In the genomic region with DNA sequence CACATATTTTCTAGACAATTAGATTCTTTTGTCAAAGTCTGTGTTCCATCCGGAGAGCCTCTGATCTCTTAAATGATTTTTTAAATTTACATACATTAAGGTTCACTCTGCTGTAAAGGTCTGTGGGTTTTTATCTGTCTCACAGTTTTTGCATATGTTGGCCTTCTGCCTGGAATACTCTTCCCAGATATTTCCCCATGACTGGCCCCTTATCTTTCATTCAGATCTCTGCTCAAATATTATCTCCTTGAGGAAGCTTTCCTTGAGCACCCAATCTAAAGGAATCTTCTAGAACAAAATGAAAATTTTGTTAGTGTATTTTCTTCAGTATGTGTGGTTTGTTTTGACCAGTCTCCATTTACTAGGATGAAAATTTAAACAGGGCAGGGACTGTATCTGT, we compare ENCODE assay signal across 13 cellular contexts. TPM values are rescaled to one million over a fixed set of nuclear protein-coding genes. Genes with fewer than 3 reads are reported as not detected.
DNase-seq lines count a peak whose midpoint lies in the region; ATAC-seq and TF ChIP-seq lines count a peak whose summit lies in the region.
"Had no signal": no experiment of that assay in that cellular context is flagged by ENCODE, and none has a peak within 500 bp of the region (broad histone marks: within the 10 kb centered on the region; RNA-seq: fewer than 3 reads in every experiment).

No MANE protein-coding gene starts in this region.

- H3K27ac Mint-ChIP-seq in chondrocyte (ENCODE audit: unreplicated experiment), result peak overlapping the region; percentile 4

- TF ChIP-seq EP300 in upper lobe of left lung (IDR thresholded peaks at IDR 0.05), result no peak

- H3K23ac ChIP-seq in IMR-90 (ENCODE audit: low read depth, low read length), result no peak overlapping the region

- H3K4me2 ChIP-seq in IMR-90 (ENCODE audit: low read depth, low read length), result no peak overlapping the region

- H3K4me3 Mint-ChIP-seq in chondrocyte (ENCODE audit: unreplicated experiment), result no peak overlapping the region

- H3K9me3 Mint-ChIP-seq in chondrocyte (ENCODE audit: low read depth), result peaks cover 8% of the 10 kb centered on the region

- DNase-seq in A673 (ENCODE audit: low spot score) (peak; percentile 14), IMR-90 (peak; percentile 56), SK-N-MC (ENCODE audit: low read depth, low spot score) (peak; percentile 39), chondrocyte (ENCODE audit: low spot score) (no peak), NCI-H69 (lab: John Stamatoyannopoulos, UW) (no peak), upper lobe of left lung (no peak), NCI-H1417 (lab: John Stamatoyannopoulos, UW) (no peak)
- DNase-seq: AML-193, Caco-2, NCI-H1417 treated with DMSO at 0.1 percent for 48 hours, NCI-H2029 treated with DMSO at 0.1 percent for 48 hours, NCI-H748 treated with DMSO at 0.1 percent for 48 hours had no signal

- TF ChIP-seq CTCF in A673 (conservative IDR thresholded peaks at IDR 0.05; ENCODE audit: low read depth, low read length), result no peak
- no peak for TF ChIP-seq CTCF in IMR-90 (conservative IDR thresholded peaks at IDR 0.05; ENCODE audit: low read depth, low read length)
- TF ChIP-seq CTCF in chondrocyte (IDR thresholded peaks at IDR 0.05), result no peak
- no peak for TF ChIP-seq CTCF in upper lobe of left lung (IDR thresholded peaks at IDR 0.05)

- no peak overlapping the region for H2BK120ac ChIP-seq in IMR-90 (ENCODE audit: low read depth, low read length)

- H3K36me3 ChIP-seq in A673 (ENCODE audit: insufficient read depth, low read length, poor library complexity, severe bottlenecking) (peaks cover 8% of the 10 kb centered on the region), IMR-90 (ENCODE audit: control insufficient read depth, insufficient read depth, low read length) (peaks cover 7% of the 10 kb centered on the region; the same call in 1 of the 2 replicates), SK-N-MC (ENCODE audit: insufficient read depth, low read length) (peaks cover 42% of the 10 kb centered on the region), upper lobe of left lung (peaks cover 0 to 14% (median 4%) of the 10 kb centered on the region in 4 donors)

- H4K8ac ChIP-seq in IMR-90 (ENCODE audit: low read depth in 2 of 2, low read length in 2 of 2), result no peak overlapping the region

- peaks cover 16% of the 10 kb centered on the region; the same call in 1 of the 2 replicates for H4K20me1 ChIP-seq in IMR-90 (ENCODE audit: insufficient read depth, low read length)

- H2AFZ ChIP-seq in IMR-90 (replicated peaks; ENCODE audit: low read length, poor library complexity), result no peak overlapping the region

- H2AK9ac ChIP-seq in IMR-90 (replicated peaks; ENCODE audit: low read depth, low read length, poor library complexity), result no peak overlapping the region

- dilution Hi-C loops in IMR-90 (cut with HindIII; ENCODE audit: low sequenced_read_pairs, unreplicated experiment), result no loop called here

- H3K27me3 ChIP-seq in A673 (replicated peaks; ENCODE audit: insufficient read depth, low read depth, low read length, poor library complexity) (no peaks in the 10 kb centered on the region), IMR-90 (ENCODE audit: control insufficient read depth, insufficient read depth, low read length) (no peaks in the 10 kb centered on the region), upper lobe of left lung (no peaks in the 10 kb centered on the region)

- CTCF ChIA-PET in A673 (lab: Charles Lee) (no interaction called here), IMR-90 (lab: Yijun Ruan, JAX) (no interaction called here)

- peaks cover 8% of the 10 kb centered on the region for H3K36me3 Mint-ChIP-seq in chondrocyte (ENCODE audit: low read depth)

- ATAC-seq in IMR-90 (ENCODE audit: low read depth), result peak; percentile 16; the same call in 1 of the 2 replicates
- ATAC-seq in upper lobe of left lung (ENCODE audit: low FRiP score in 2 of 2), result no peak
- no peak for ATAC-seq in GM19452 (IDR thresholded peaks at IDR 0.05; ENCODE audit: unreplicated experiment)

- no peak overlapping the region for H3K18ac ChIP-seq in IMR-90 (ENCODE audit: low read depth, low read length)

- H3K79me1 ChIP-seq in IMR-90 (ENCODE audit: low read depth in 1 of 2, low read length in 2 of 2), result peaks cover 18 to 70% of the 10 kb centered on the region in 2 experiments

- H3K4me1 Mint-ChIP-seq in chondrocyte (ENCODE audit: low read depth), result peaks cover 31% of the 10 kb centered on the region

- H3K27me3 Mint-ChIP-seq in chondrocyte (ENCODE audit: low read depth), result no peaks in the 10 kb centered on the region

- H3K9ac ChIP-seq in IMR-90 (ENCODE audit: low read depth, low read length) (no peak overlapping the region), SK-N-MC (ENCODE audit: insufficient read length) (no peak overlapping the region)

- H2BK15ac ChIP-seq in IMR-90 (ENCODE audit: low read depth, low read length), result no peak overlapping the region

- no peak overlapping the region for H3K4me3 ChIP-seq in A673 (ENCODE audit: low read depth, low read length, poor library complexity, severe bottlenecking)
- H3K4me3 ChIP-seq in IMR-90 (ENCODE audit: insufficient read depth, low read depth, low read length), result no peak overlapping the region
- H3K4me3 ChIP-seq in SK-N-MC, result 0 out of 2 replicates have a peak overlapping the region, but pooled peaks have one; percentile 28
- no peak overlapping the region for H3K4me3 ChIP-seq in upper lobe of left lung

- H3K4me1 ChIP-seq in A673 (ENCODE audit: insufficient read depth, low read length, poor library complexity, severe bottlenecking) (no peaks in the 10 kb centered on the region), IMR-90 (ENCODE audit: control insufficient read depth, insufficient read depth, low read length) (peaks cover 8% of the 10 kb centered on the region), upper lobe of left lung (peaks cover 0 to 3% (median 0%) of the 10 kb centered on the region in 4 donors)
- H3K4me1 ChIP-seq: Caco-2 had no signal

- BruUV-seq in A673 (replicated peaks; lab: Mats Ljungman, UMichigan) (no TSS peak), IMR-90 (replicated peaks; lab: Mats Ljungman, UMichigan) (no TSS peak)

- no peak overlapping the region for H3K14ac ChIP-seq in IMR-90 (replicated peaks; ENCODE audit: low read depth, low read length)

- no peak overlapping the region for H4K91ac ChIP-seq in IMR-90 (ENCODE audit: insufficient read depth, low read depth, low read length)

- in situ Hi-C loops in IMR-90 (cut with MboI; ENCODE audit: low sequenced_read_pairs), result no loop called here

- intact Hi-C loops in A673 (cut with micrococcal nuclease; ENCODE audit: unreplicated experiment), result no loop called here
- intact Hi-C loops in IMR-90 (cut with micrococcal nuclease), result no loop called here

- no peak overlapping the region for H2AK5ac ChIP-seq in IMR-90 (ENCODE audit: low read depth, low read length)

- peaks cover 5% of the 10 kb centered on the region for H3K9me1 ChIP-seq in IMR-90 (ENCODE audit: insufficient read depth, low read length)

- H3K27ac ChIP-seq in A673 (ENCODE audit: low read depth, low read length, poor library complexity, severe bottlenecking), result no peak overlapping the region
- no peak overlapping the region for H3K27ac ChIP-seq in IMR-90 (ENCODE audit: insufficient read depth, low read length)
- peak overlapping the region; percentile 40; the same call in 1 of the 2 replicates for H3K27ac ChIP-seq in SK-N-MC
- no peak overlapping the region for H3K27ac ChIP-seq in upper lobe of left lung

- no peak overlapping the region for H3K4ac ChIP-seq in IMR-90 (ENCODE audit: low read depth, low read length)

- no peak overlapping the region for H2BK20ac ChIP-seq in IMR-90 (ENCODE audit: low read depth, low read length)

- TF ChIP-seq POLR2A in IMR-90 (IDR thresholded peaks at IDR 0.05; ENCODE audit: low read depth, low read length) (no peak), upper lobe of left lung (IDR thresholded peaks at IDR 0.05) (no peak)

- no peak overlapping the region for H2BK5ac ChIP-seq in IMR-90 (ENCODE audit: low read depth, low read length, poor library complexity, severe bottlenecking)

- POLR2A ChIA-PET in A673 (lab: Charles Lee; ENCODE audit: low non-redundant PET) (no interaction called here), IMR-90 (lab: Charles Lee; ENCODE audit: unreplicated experiment) (no interaction called here)

- TF ChIP-seq RAD21 in IMR-90 (IDR thresholded peaks at IDR 0.05; ENCODE audit: low read length), result no peak

- no CpG with 5 or more reads among the region's 1 CpG for WGBS in IMR-90 (ENCODE audit: extremely low coverage in 2 of 2, insufficient read length in 1 of 2), 2 experiments
- WGBS in upper lobe of left lung, 2 donors, result 94 to 95% methylated on average over 1 of the region's 1 CpG

- no peak overlapping the region for H4K5ac ChIP-seq in IMR-90 (ENCODE audit: low read depth, low read length)

- H3K9me3 ChIP-seq in A673 (ENCODE audit: low read depth, low read length, poor library complexity, severe bottlenecking) (peaks cover 15% of the 10 kb centered on the region), IMR-90 (ENCODE audit: control insufficient read depth, insufficient read depth, low read length) (no peaks in the 10 kb centered on the region), SK-N-MC (ENCODE audit: low read depth, low read length) (no peaks in the 10 kb centered on the region), upper lobe of left lung (no peaks in the 10 kb centered on the region)
- H3K9me3 ChIP-seq: Caco-2 had no signal

- no peak overlapping the region for H3K56ac ChIP-seq in IMR-90 (ENCODE audit: extremely low read depth, insufficient read depth, low read length)

TF ChIP-seq in IMR-90, 13 proteins besides CTCF, POLR2A, EP300 and RAD21 (continues in another document):
- TF ChIP-seq, protein P1, sequence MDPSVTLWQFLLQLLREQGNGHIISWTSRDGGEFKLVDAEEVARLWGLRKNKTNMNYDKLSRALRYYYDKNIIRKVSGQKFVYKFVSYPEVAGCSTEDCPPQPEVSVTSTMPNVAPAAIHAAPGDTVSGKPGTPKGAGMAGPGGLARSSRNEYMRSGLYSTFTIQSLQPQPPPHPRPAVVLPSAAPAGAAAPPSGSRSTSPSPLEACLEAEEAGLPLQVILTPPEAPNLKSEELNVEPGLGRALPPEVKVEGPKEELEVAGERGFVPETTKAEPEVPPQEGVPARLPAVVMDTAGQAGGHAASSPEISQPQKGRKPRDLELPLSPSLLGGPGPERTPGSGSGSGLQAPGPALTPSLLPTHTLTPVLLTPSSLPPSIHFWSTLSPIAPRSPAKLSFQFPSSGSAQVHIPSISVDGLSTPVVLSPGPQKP (IDR thresholded peaks at IDR 0.05; ENCODE audit: borderline replicate concordance, low read depth, low read length), result no peak

RNA-seq across cellular contexts. Expression of a gene that starts 26.3 kb away (rescaled TPM):
- total RNA-seq in A673 (2021), result 50.7 and 53.2 TPM in 2 replicates
- total RNA-seq in IMR-90 (2012; rRNA removed), result 47.0 and 50.3 TPM in 2 replicates
- 31.3 and 32.9 TPM in 2 replicates for polyA plus RNA-seq in IMR-90 (2012; rRNA removed)
- 10.3 and 16.1 TPM in 2 replicates for polyA plus RNA-seq in IMR-90 (2012; cell fraction: cytosol; rRNA removed)
- 9.4 and 41.3 TPM in 2 replicates for polyA plus RNA-seq in IMR-90 (2012; cell fraction: nucleus; rRNA removed; ENCODE audit: low replicate concordance)
- 40.0 to 45.0 TPM (median 42.5 TPM) in 3 replicates for total RNA-seq in chondrocyte
- 10 to 100 TPM; 11.5 to 33.0 (median 30.0) TPM for total RNA-seq in upper lobe of left lung

RNA-seq across cellular contexts. Expression of a gene that starts 58.1 kb away (rescaled TPM):
- 48.9 and 61.8 TPM in 2 replicates for total RNA-seq in A673 (2021)
- total RNA-seq in IMR-90 (2012; rRNA removed), result 87.6 and 122 TPM in 2 replicates
- 99.9 and 133 TPM in 2 replicates for polyA plus RNA-seq in IMR-90 (2012; rRNA removed)
- polyA plus RNA-seq in IMR-90 (2012; cell fraction: cytosol; rRNA removed), result 126 and 155 TPM in 2 replicates
- polyA plus RNA-seq in IMR-90 (2012; cell fraction: nucleus; rRNA removed; ENCODE audit: low replicate concordance), result 82.7 and 83.9 TPM in 2 replicates
- total RNA-seq in chondrocyte, result 63.8 to 85.6 TPM (median 65.3 TPM) in 3 replicates
- total RNA-seq in upper lobe of left lung, result 100 to 1,000 TPM in 4 of 6 donors, 10 to 100 TPM in 2; 54.5 to 187 (median 109) TPM

Comparison
In these comparisons a context has a peak if more than half of its experiments do, and no peak if none do; other contexts are left out.
1. DNase-seq: peak in A673 (single experiment), IMR-90 (single experiment) and SK-N-MC (single experiment); none in chondrocyte (single experiment), NCI-H69 (single experiment), upper lobe of left lung (0 of 2) and NCI-H1417 (0 of 3).